Comparison of ENCODE assay signal across 17 cellular contexts in genomic region chr3:127706785-127707351, GRCh38. TPM values are rescaled to one million over a fixed set of nuclear protein-coding genes. Genes with fewer than 3 reads are reported as not detected.
DNase-seq lines count a peak whose midpoint lies in the region; ATAC-seq, FAIRE-seq and TF ChIP-seq lines count a peak whose summit lies in the region.
"Had no signal": no experiment of that assay in that cellular context is flagged by ENCODE, and none has a peak within 500 bp of the region (broad histone marks: within the 10 kb centered on the region; RNA-seq: fewer than 3 reads in every experiment).

No MANE protein-coding gene starts in this region.

- H3K27me3 ChIP-seq in right lobe of liver: no peaks in the 10 kb centered on the region
- peaks cover 4 to 29% of the 10 kb centered on the region in 2 experiments; a peak in 4 of 5 replicates for H3K27me3 ChIP-seq in HepG2 (ENCODE audit: control insufficient read depth in 1 of 2, insufficient read depth in 2 of 2, low read length in 2 of 2)
- H3K27me3 ChIP-seq in gastroesophageal sphincter: no peaks in the 10 kb centered on the region
- no peaks in the 10 kb centered on the region for H3K27me3 ChIP-seq in rectal smooth muscle tissue (ENCODE audit: control insufficient read depth, insufficient read depth, low read length)
- H3K27me3 ChIP-seq in trophoblast cell (ENCODE audit: insufficient read depth, low read length): no peaks in the 10 kb centered on the region

- H2AFZ ChIP-seq in HepG2 (ENCODE audit: low read length) (no peak overlapping the region), trophoblast cell (ENCODE audit: insufficient read depth, low read length, poor library complexity) (no peak overlapping the region)

- CTCF ChIA-PET in HepG2 (lab: Yijun Ruan, JAX; ENCODE audit: low intra/inter-chr PET ratio, low total read pairs): no interaction called here

- H3K23ac ChIP-seq in trophoblast cell (ENCODE audit: low read length): no peak overlapping the region

- WGBS in right lobe of liver (ENCODE audit: insufficient coverage, low coverage, low lambda C conversion rate, missing lambda C conversion rate): 70% methylated on average over 2 of the region's 16 CpGs
- 17% methylated on average over 7 of the region's 16 CpGs for WGBS in HepG2 (ENCODE audit: low lambda C conversion rate)
- 79 to 100% methylated on average over 1 to 5 of the region's 16 CpGs for WGBS in gastroesophageal sphincter (ENCODE audit: low coverage in 1 of 2), 2 donors
- whole genome bisulfite sequencing in trophoblast cell (ENCODE audit: extremely low coverage, insufficient coverage, insufficient read length): no CpG with 5 or more reads among the region's 16 CpGs

- ATAC-seq in right lobe of liver: no peak
- no peak; the same call in 2 of the 3 replicates for ATAC-seq in HepG2
- no peak for ATAC-seq in gastroesophageal sphincter
- ATAC-seq in GM21528 (IDR thresholded peaks at IDR 0.05; ENCODE audit: low FRiP score, unreplicated experiment): no peak
- ATAC-seq: natural killer cell treated with Interleukin-12 subunit alpha and Interleukin-12 subunit beta and Interleukin-15 and Interleukin-18, amount 100 ng/mL, for 72 hours; T-cell had no signal

- no peak for TF ChIP-seq POLR2A in right lobe of liver (IDR thresholded peaks at IDR 0.05)
- no peak for TF ChIP-seq POLR2A in HepG2 (IDR thresholded peaks at IDR 0.05; ENCODE audit: insufficient read depth in 1 of 2, low read depth in 2 of 2, low read length in 2 of 2)
- no peak for TF ChIP-seq POLR2A in gastroesophageal sphincter (IDR thresholded peaks at IDR 0.05)

- H3K27ac ChIP-seq in right lobe of liver (no peak overlapping the region), HepG2 (ENCODE audit: extremely low read length, insufficient read depth, low read length) (no peak overlapping the region), gastroesophageal sphincter (peak overlapping the region in 3 of 4 donors; percentile 22 to 75 (median 73)), rectal smooth muscle tissue (ENCODE audit: low read depth, low read length) (peak overlapping the region; percentile 51), trophoblast cell (ENCODE audit: low read depth, low read length) (no peak overlapping the region)

- no peak for TF ChIP-seq RAD21 in HepG2 (CRISPR knock-in tag; IDR thresholded peaks at IDR 0.05)

- no peak overlapping the region for H4K12ac ChIP-seq in trophoblast cell (ENCODE audit: low read depth, low read length)

- in situ Hi-C loops in HepG2 (cut with HindIII; ENCODE audit: extremely low pct_ligation_motif_present, low pct_unique_long_range_greater_than_20kb): no loop called here

- H3K9me3 ChIP-seq in right lobe of liver (no peaks in the 10 kb centered on the region), HepG2 (ENCODE audit: low read length) (no peaks in the 10 kb centered on the region), gastroesophageal sphincter (no peaks in the 10 kb centered on the region), trophoblast cell (ENCODE audit: insufficient read depth, low read depth, low read length) (no peaks in the 10 kb centered on the region)

- no peak overlapping the region for H2BK120ac ChIP-seq in trophoblast cell (ENCODE audit: insufficient read depth, low read length, poor library complexity)

- H2BK12ac ChIP-seq in trophoblast cell (ENCODE audit: low read length): no peak overlapping the region

- H3K36me3 ChIP-seq in right lobe of liver (peaks cover 0 to 6% (median 3%) of the 10 kb centered on the region in 4 donors), HepG2 (replicated peaks in 1 of 2; ENCODE audit: control insufficient read depth in 1 of 2, insufficient read depth in 2 of 2, low read length in 2 of 2) (no peaks in the 10 kb centered on the region), gastroesophageal sphincter (peaks cover 0 to 21% of the 10 kb centered on the region in 2 donors), rectal smooth muscle tissue (ENCODE audit: control insufficient read depth, insufficient read depth, low read length) (peaks cover 4% of the 10 kb centered on the region), trophoblast cell (ENCODE audit: control insufficient read depth in 1 of 2, insufficient read depth in 2 of 2, low read length in 2 of 2) (no peaks in the 10 kb centered on the region)
- H3K36me3 ChIP-seq: HAP-1 had no signal

- intact Hi-C loops in right lobe of liver (cut with DNase I): loop anchor here in 1 of 2 donors (10.0 kb wide), 1 partner anchor 108 kb away; no protein-coding TSS in a partner anchor
- intact Hi-C loops in HepG2 (cut with micrococcal nuclease; ENCODE audit: unreplicated experiment): no loop called here

- H3K4me2 ChIP-seq in HepG2 (ENCODE audit: low read depth, low read length): no peak overlapping the region
- no peak overlapping the region for H3K4me2 ChIP-seq in trophoblast cell (ENCODE audit: low read length)

- FAIRE-seq in HepG2 (lab: Jason Lieb, UNC): no peak

- H3K79me1 ChIP-seq in trophoblast cell (ENCODE audit: low read length): no peaks in the 10 kb centered on the region

- POLR2A ChIA-PET in HepG2 (lab: Yijun Ruan, JAX): no interaction called here

- H3K14ac ChIP-seq in trophoblast cell (ENCODE audit: low read length): no peak overlapping the region

- DNase-seq in right lobe of liver (peak; percentile 15 to 39 (median 36)), HepG2 (ENCODE audit: low spot score) (no peak), HPDE6-E6E7 (ENCODE audit: extremely low spot score) (no peak), CD1c-positive myeloid dendritic cell (ENCODE audit: extremely low spot score) (no peak), trophoblast cell (no peak)
- DNase-seq: activated B cell treated with CpG ODN at 0.5 μM for 24 hours; activated gamma-delta T cell; mammary epithelial cell; NCI-H146; RPMI8226; stimulated activated CD4-positive, alpha-beta T cell treated with anti-CD3 and anti-CD28 coated beads, Interleukin-2, amount 100 ng/mL, for 24 hours; T-cell had no signal

- no peak overlapping the region for H2BK5ac ChIP-seq in trophoblast cell (ENCODE audit: low read depth, low read length, poor library complexity)

- no peaks in the 10 kb centered on the region for H4K20me1 ChIP-seq in HepG2 (ENCODE audit: insufficient read depth, low read length)

- H4K8ac ChIP-seq in trophoblast cell (ENCODE audit: low read depth, low read length): no peak overlapping the region

- H3K4ac ChIP-seq in trophoblast cell (ENCODE audit: low read depth, low read length): no peak overlapping the region

- H3K4me1 ChIP-seq in right lobe of liver (peaks cover 0 to 16% (median 6%) of the 10 kb centered on the region in 4 donors), HepG2 (ENCODE audit: insufficient read depth, low read length) (no peaks in the 10 kb centered on the region), gastroesophageal sphincter (peaks cover 0 to 63% (median 27%) of the 10 kb centered on the region in 3 donors), rectal smooth muscle tissue (ENCODE audit: control insufficient read depth, insufficient read depth, low read length) (peaks cover 36% of the 10 kb centered on the region), trophoblast cell (ENCODE audit: control insufficient read depth in 1 of 2, insufficient read depth in 2 of 2, low read length in 2 of 2) (no peaks in the 10 kb centered on the region)
- H3K4me1 ChIP-seq: HAP-1 had no signal

- H3K9ac ChIP-seq in HepG2 (ENCODE audit: insufficient read depth, low read depth, low read length): no peak overlapping the region
- H3K9ac ChIP-seq in rectal smooth muscle tissue (ENCODE audit: low read length): no peak overlapping the region
- no peak overlapping the region for H3K9ac ChIP-seq in trophoblast cell (ENCODE audit: low read length)

- H3K4me3 ChIP-seq in right lobe of liver (no peak overlapping the region), HepG2 (replicated peaks in 1 of 3; ENCODE audit: insufficient read depth in 1 of 3, low read depth in 2 of 3, low read length in 3 of 3) (no peak overlapping the region), gastroesophageal sphincter (no peak overlapping the region), rectal smooth muscle tissue (ENCODE audit: low read length) (no peak overlapping the region), trophoblast cell (ENCODE audit: low read depth, low read length) (no peak overlapping the region)
- H3K4me3 ChIP-seq: HAP-1 had no signal

- H2AK5ac ChIP-seq in trophoblast cell (ENCODE audit: low read length): no peak overlapping the region

- no TSS peak for BruUV-seq in HepG2 (replicated peaks; lab: Mats Ljungman, UMichigan)

- TF ChIP-seq EP300 in HepG2 (IDR thresholded peaks at IDR 0.05; ENCODE audit: low read depth in 2 of 2, low read length in 2 of 2): no peak
- no peak for TF ChIP-seq EP300 in HepG2 (CRISPR knock-in tag; IDR thresholded peaks at IDR 0.05; ENCODE audit: borderline replicate concordance)
- no peak for TF ChIP-seq EP300 in gastroesophageal sphincter (IDR thresholded peaks at IDR 0.05)

- H3K18ac ChIP-seq in trophoblast cell (ENCODE audit: low read length): no peak overlapping the region

- H3K79me2 ChIP-seq in HepG2 (ENCODE audit: insufficient read depth, low read length) (no peaks in the 10 kb centered on the region), trophoblast cell (ENCODE audit: control insufficient read depth, insufficient read depth, low read length, poor library complexity) (no peaks in the 10 kb centered on the region)

- no peak for TF ChIP-seq CTCF in right lobe of liver (IDR thresholded peaks at IDR 0.05)
- no peak for TF ChIP-seq CTCF in HepG2 (CRISPR knock-in tag; IDR thresholded peaks at IDR 0.05)
- TF ChIP-seq CTCF in gastroesophageal sphincter (IDR thresholded peaks at IDR 0.05): no peak

- no peak overlapping the region for H4K91ac ChIP-seq in trophoblast cell (ENCODE audit: low read depth, low read length)

RNA-seq across cellular contexts. Expression of gene ABTB1, which starts 34.1 kb away (rescaled TPM):
- total RNA-seq in right lobe of liver (10 to 100 TPM in 5 of 6 experiments, 1 to 10 TPM in 1; 9.4 to 20.3 (median 12.2) TPM), HepG2 (2016; rRNA removed; fragmentation: Illumina TruSeq; extraction: Trizol) (0.24 and 0.42 TPM in 2 replicates), gastroesophageal sphincter (10 to 100 TPM; 25.3 to 50.3 (median 35.8) TPM)
- 0.09 and 0.30 TPM in 2 replicates for total RNA-seq in HepG2 (2016; cell fraction: cytosol; rRNA removed; fragmentation: Illumina TruSeq; extraction: Trizol; ENCODE audit: low read depth)
- total RNA-seq in HepG2 (2016; cell fraction: insoluble cytoplasmic fraction; rRNA removed; fragmentation: Illumina TruSeq; extraction: Trizol): 0.13 and 0.30 TPM in 2 replicates
- total RNA-seq in HepG2 (2016; cell fraction: membrane; rRNA removed; fragmentation: Illumina TruSeq; extraction: Trizol): 0.56 and 0.72 TPM in 2 replicates
- total RNA-seq in HepG2 (2016; cell fraction: nucleus; rRNA removed; fragmentation: Illumina TruSeq; extraction: Trizol): 1.0 and 2.3 TPM in 2 replicates
- 14.5 and 17.9 TPM in 2 replicates for polyA plus RNA-seq in HepG2 (2011; rRNA removed)
- 12.3 and 15.2 TPM in 2 replicates for polyA plus RNA-seq in HepG2 (2011; cell fraction: cytosol; rRNA removed)
- polyA plus RNA-seq in HepG2 (2011; cell fraction: nucleus; rRNA removed): 97.1 and 99.3 TPM in 2 replicates
- 7.0 and 10.3 TPM in 2 replicates for polyA plus RNA-seq in HepG2 (2012)
- 0.44 and 0.71 TPM in 2 replicates for polyA plus RNA-seq in HepG2 (2016; cell fraction: cytosol; fragmentation: Illumina TruSeq; extraction: Trizol; ENCODE audit: low read depth)
- 0.98 and 1.0 TPM in 2 replicates for polyA plus RNA-seq in HepG2 (2016; cell fraction: insoluble cytoplasmic fraction; fragmentation: Illumina TruSeq; extraction: Trizol; ENCODE audit: low read depth)
- 0.39 and 0.88 TPM in 2 replicates for polyA plus RNA-seq in HepG2 (2016; cell fraction: membrane; fragmentation: Illumina TruSeq; extraction: Trizol; ENCODE audit: low read depth)
- polyA plus RNA-seq in HepG2 (2016; cell fraction: nucleus; fragmentation: Illumina TruSeq; extraction: Trizol; ENCODE audit: insufficient read depth, low read depth): 2.9 and 3.4 TPM in 2 replicates
- polyA minus RNA-seq in HepG2 (2011; rRNA and poly(A)+ RNA removed; ENCODE audit: low replicate concordance): 33.1 and 57.2 TPM in 2 replicates
- 6.9 and 10.2 TPM in 2 replicates for polyA minus RNA-seq in HepG2 (2011; cell fraction: cytosol; rRNA and poly(A)+ RNA removed)
- 15.7 and 18.6 TPM in 2 replicates for polyA minus RNA-seq in HepG2 (2011; cell fraction: nucleus; rRNA and poly(A)+ RNA removed)
- 3.6 and 4.3 TPM in 2 replicates for polyA plus RNA-seq in trophoblast cell (2013)

Comparison
In these comparisons a context has a peak if more than half of its experiments do, and no peak if none do; other contexts are left out.
1. DNase-seq: peak in right lobe of liver (3 of 3); none in HepG2 (single experiment), HPDE6-E6E7 (single experiment), CD1c-positive myeloid dendritic cell (single experiment) and trophoblast cell (0 of 2).
2. H3K27ac ChIP-seq: peak in gastroesophageal sphincter (3 of 4) and rectal smooth muscle tissue (single experiment); none in right lobe of liver (0 of 3), HepG2 (single experiment) and trophoblast cell (single experiment).